11 cellular contexts compared by ENCODE assay signal in genomic region chr11:119791701-119792151, GRCh38.
DNase-seq lines count a peak whose midpoint lies in the region; ATAC-seq, FAIRE-seq and TF ChIP-seq lines count a peak whose summit lies in the region.
"Had no signal": no experiment of that assay in that cellular context is flagged by ENCODE, and none has a peak within 500 bp of the region (broad histone marks: within the 10 kb centered on the region; RNA-seq: fewer than 3 reads in every experiment).

No MANE protein-coding gene starts in this region.

- H3K27me3 ChIP-seq in HAP-1 (ENCODE audit: low read depth) (no peaks in the 10 kb centered on the region), mesenchymal stem cell (ENCODE audit: control insufficient read depth in 1 of 2, insufficient read depth in 1 of 2, low read length in 2 of 2) (peaks cover 23 to 39% of the 10 kb centered on the region in 2 experiments)
- H3K27me3 ChIP-seq: breast epithelium, suprapubic skin had no signal

- no peak overlapping the region for H2AFZ ChIP-seq in mesenchymal stem cell (ENCODE audit: low read depth, low read length)

- no peak for TF ChIP-seq POLR2A in A549 (IDR thresholded peaks at IDR 0.05; ENCODE audit: low read length)
- no peak for TF ChIP-seq POLR2A in GM12892 (IDR thresholded peaks at IDR 0.05; ENCODE audit: low read depth, low read length)

- H3K23ac ChIP-seq in mesenchymal stem cell (ENCODE audit: low read length in 2 of 2): no peak overlapping the region

- H3K9ac ChIP-seq in kidney (ENCODE audit: low read length in 2 of 2): no peak overlapping the region
- H3K9ac ChIP-seq in mesenchymal stem cell (ENCODE audit: low read length): no peak overlapping the region

- H3K4me1 ChIP-seq in A549: peaks cover 11% of the 10 kb centered on the region
- no peaks in the 10 kb centered on the region for H3K4me1 ChIP-seq in kidney (ENCODE audit: control insufficient read depth in 1 of 2, insufficient read depth in 1 of 2, low read depth in 1 of 2, low read length in 2 of 2)
- H3K4me1 ChIP-seq in HAP-1: peaks cover 4% of the 10 kb centered on the region
- H3K4me1 ChIP-seq in mesenchymal stem cell (ENCODE audit: control insufficient read depth, insufficient read depth, low read depth, low read length): peaks cover 11% of the 10 kb centered on the region
- H3K4me1 ChIP-seq: breast epithelium had no signal

- H3K4me3 ChIP-seq in A549 (no peak overlapping the region), kidney (ENCODE audit: low read length in 2 of 2) (no peak overlapping the region), HAP-1 (no peak overlapping the region), mesenchymal stem cell (ENCODE audit: insufficient read depth in 1 of 2, low read depth in 1 of 2, low read length in 2 of 2) (no peak overlapping the region)
- H3K4me3 ChIP-seq: breast epithelium, suprapubic skin had no signal

- H3K4me2 ChIP-seq in A549 (peak overlapping the region; percentile 34; the same call in 2 of the 3 replicates), mesenchymal stem cell (ENCODE audit: low read length, poor library complexity, severe bottlenecking) (no peak overlapping the region)

- no peak for TF ChIP-seq RAD21 in A549 (conservative IDR thresholded peaks at IDR 0.05 in 1 of 2, IDR thresholded peaks at IDR 0.05 in 1 of 2)

- no peak overlapping the region for H4K8ac ChIP-seq in mesenchymal stem cell (ENCODE audit: low read length)

- in situ Hi-C loops in HAP-1 (cut with MboI; ENCODE audit: low sequenced_read_pairs): no loop called here

- CTCF ChIA-PET in A549 (lab: Yijun Ruan, JAX): no interaction called here

- H3K79me1 ChIP-seq in mesenchymal stem cell (replicated peaks; ENCODE audit: low read length, poor library complexity, severe bottlenecking): no peaks in the 10 kb centered on the region

- TF ChIP-seq CTCF in A549 (IDR thresholded peaks at IDR 0.05) (no peak), kidney (IDR thresholded peaks at IDR 0.05; ENCODE audit: borderline replicate concordance, extremely low read depth, insufficient read depth) (no peak)

- no peak overlapping the region for H3K18ac ChIP-seq in mesenchymal stem cell (ENCODE audit: low read depth in 1 of 2, low read length in 2 of 2)

- no peak overlapping the region for H3K14ac ChIP-seq in mesenchymal stem cell (ENCODE audit: low read length in 2 of 2)

- no peak overlapping the region for H2BK12ac ChIP-seq in mesenchymal stem cell (ENCODE audit: low read length in 2 of 2)

- intact Hi-C loops in kidney (cut with DNase I): no loop called here

- H2BK15ac ChIP-seq in mesenchymal stem cell (ENCODE audit: low read depth, poor library complexity, severe bottlenecking): no peak overlapping the region

- H3K27ac ChIP-seq in A549 (peak overlapping the region in 1 of 2 experiments; percentile 29; a peak in 1 of 6 replicates), kidney (ENCODE audit: low read depth in 2 of 2, low read length in 2 of 2) (no peak overlapping the region), mesenchymal stem cell (ENCODE audit: low read length, poor library complexity, severe bottlenecking) (no peak overlapping the region)
- H3K27ac ChIP-seq: breast epithelium, suprapubic skin had no signal

- H3K4ac ChIP-seq in mesenchymal stem cell (ENCODE audit: low read depth in 1 of 2, low read length in 2 of 2): no peak overlapping the region

- POLR2A ChIA-PET in A549 (lab: Yijun Ruan, JAX): no interaction called here

- H3K36me3 ChIP-seq in kidney (ENCODE audit: control insufficient read depth in 1 of 2, insufficient read depth in 2 of 2, low read length in 2 of 2) (no peaks in the 10 kb centered on the region), HAP-1 (replicated peaks) (no peaks in the 10 kb centered on the region), mesenchymal stem cell (ENCODE audit: control insufficient read depth in 1 of 2, insufficient read depth in 2 of 2, low read depth in 1 of 2, low read length in 2 of 2) (no peaks in the 10 kb centered on the region)
- H3K36me3 ChIP-seq: breast epithelium, suprapubic skin had no signal

- no peak overlapping the region for H2BK120ac ChIP-seq in mesenchymal stem cell (ENCODE audit: low read depth, low read length)

- H2AK5ac ChIP-seq in mesenchymal stem cell (ENCODE audit: low read length, severe bottlenecking): no peak overlapping the region

- WGBS in A549 (ENCODE audit: missing lambda C conversion rate): 0% methylated on average over 1 of the region's 6 CpGs
- 6% methylated on average over 6 of the region's 6 CpGs for WGBS in mesenchymal stem cell

- FAIRE-seq in A549 (lab: Jason Lieb, UNC) (no peak), kidney (lab: Jason Lieb, UNC) (no peak), GM12892 (lab: Jason Lieb, UNC) (no peak)

- H4K91ac ChIP-seq in mesenchymal stem cell (ENCODE audit: low read length): no peak overlapping the region

- ATAC-seq in A549: peak; percentile 40 to 77; a peak in 4 of 6 replicates

- H3K9me3 ChIP-seq in A549 (no peaks in the 10 kb centered on the region), kidney (ENCODE audit: control insufficient read depth in 1 of 2, low read length in 2 of 2) (no peaks in the 10 kb centered on the region), HAP-1 (no peaks in the 10 kb centered on the region), mesenchymal stem cell (ENCODE audit: control insufficient read depth, low read length) (no peaks in the 10 kb centered on the region)
- H3K9me3 ChIP-seq: breast epithelium, suprapubic skin had no signal

- TF ChIP-seq EP300 in A549 (IDR thresholded peaks at IDR 0.05): no peak

- DNase-seq in A549 (ENCODE audit: low read depth in 1 of 2, low spot score in 1 of 2): peak in 1 of 2 experiments; percentile 11
- peak; percentile 76 for DNase-seq in H4 (ENCODE audit: low spot score)
- DNase-seq in anterior cingulate cortex (lab: John Stamatoyannopoulos, UW): peak in 37 of 58 donors; percentile 8 to 72 (median 48)
- peak; percentile 44 for DNase-seq in kidney
- no peak for DNase-seq in HAP-1 (ENCODE audit: low spot score in 2 of 2)
- no peak for DNase-seq in mesenchymal stem cell
- DNase-seq in GM12892 (ENCODE audit: insufficient read length): no peak
- DNase-seq in NCI-H2196 (lab: John Stamatoyannopoulos, UW; ENCODE audit: unreplicated experiment): no peak
- DNase-seq: CD4-positive, CD25-positive, alpha-beta regulatory T cell had no signal

- no peak overlapping the region for H2BK5ac ChIP-seq in mesenchymal stem cell (ENCODE audit: low read depth, low read length, poor library complexity, severe bottlenecking)

TF ChIP-seq in A549, 52 proteins besides CTCF, POLR2A, EP300 and RAD21:
- TF ChIP-seq HDAC2 (IDR thresholded peaks at IDR 0.05) (no peak), MAZ (IDR thresholded peaks at IDR 0.05; ENCODE audit: borderline replicate concordance, low read depth, low read length) (no peak), HOXA7 (CRISPR knock-in tag; IDR thresholded peaks at IDR 0.05) (no peak), TP53 (CRISPR knock-in tag; IDR thresholded peaks at IDR 0.05) (no peak), CEBPB (IDR thresholded peaks at IDR 0.05) (no peak), ELK1 (IDR thresholded peaks at IDR 0.05; ENCODE audit: low read depth, low read length) (no peak), MYC (IDR thresholded peaks at IDR 0.05; ENCODE audit: borderline replicate concordance, low read length) (no peak), CHD2 (IDR thresholded peaks at IDR 0.05; ENCODE audit: low read length, partially characterized antibody) (no peak), HOXB5 (CRISPR knock-in tag; IDR thresholded peaks at IDR 0.05) (no peak), ZC3H11A (IDR thresholded peaks at IDR 0.05) (no peak), ZNF302 (CRISPR knock-in tag; IDR thresholded peaks at IDR 0.05) (no peak), E2F6 (IDR thresholded peaks at IDR 0.05; ENCODE audit: borderline replicate concordance, low read depth) (no peak), ESRRA (IDR thresholded peaks at IDR 0.05; ENCODE audit: borderline replicate concordance, low read length) (no peak), EHMT2 (IDR thresholded peaks at IDR 0.05; ENCODE audit: low read depth) (no peak)

Comparison
In these comparisons a context has a peak if more than half of its experiments do, and no peak if none do; other contexts are left out.
1. DNase-seq: peak in H4 (single experiment), anterior cingulate cortex (37 of 58) and kidney (single experiment); none in HAP-1 (0 of 2), mesenchymal stem cell (single experiment), GM12892 (single experiment) and NCI-H2196 (single experiment).